8 cellular contexts compared by ENCODE assay signal in genomic region chr6:148464319-148465010, GRCh38.
DNase-seq lines count a peak whose midpoint lies in the region; ATAC-seq and TF ChIP-seq lines count a peak whose summit lies in the region.

No MANE protein-coding gene starts in this region.

- intact Hi-C loops in A673 (cut with micrococcal nuclease; ENCODE audit: unreplicated experiment): loop anchor here (1.0 to 5.0 kb wide), 5 partner anchors 64 to 1072 kb away; partner anchors contain the start of genes SAMD5 and SASH1

- no peaks in the 10 kb centered on the region for H3K4me1 ChIP-seq in A673 (ENCODE audit: insufficient read depth, low read length, poor library complexity, severe bottlenecking)
- H3K4me1 ChIP-seq in liver (ENCODE audit: control insufficient read depth in 4 of 4, insufficient read depth in 4 of 4, low read length in 3 of 4): peaks cover 0 to 11% (median 3%) of the 10 kb centered on the region in 4 donors

- in situ Hi-C loops in GM13977 (cut with MboI; ENCODE audit: low pct_unique_long_range_greater_than_20kb, low sequenced_read_pairs, unreplicated experiment): no loop called here

- WGBS in liver: 40% methylated on average over 5 of the region's 5 CpGs

- CTCF ChIA-PET in A673 (lab: Charles Lee): interaction anchor here (0.6 to 1.2 kb wide), 2 partner anchors 284 to 287 kb away, joined by 3 to 9 read pairs; no protein-coding TSS in a partner anchor

- no TSS peak for BruUV-seq in A673 (replicated peaks; lab: Mats Ljungman, UMichigan)

- H3K27me3 ChIP-seq in A673 (replicated peaks; ENCODE audit: insufficient read depth, low read depth, low read length, poor library complexity): no peaks in the 10 kb centered on the region
- no peaks in the 10 kb centered on the region for H3K27me3 ChIP-seq in WERI-Rb-1 (ENCODE audit: insufficient read depth, low read depth, severe bottlenecking)
- no peaks in the 10 kb centered on the region for H3K27me3 ChIP-seq in liver (ENCODE audit: control insufficient read depth in 4 of 4, insufficient read depth in 4 of 4, low read length in 3 of 4)

- no peak overlapping the region for H3K9ac ChIP-seq in liver (ENCODE audit: low read depth in 1 of 2, low read length in 2 of 2)

- H3K27ac ChIP-seq in A673 (ENCODE audit: low read depth, low read length, poor library complexity, severe bottlenecking): no peak overlapping the region
- H3K27ac ChIP-seq in WERI-Rb-1: peak overlapping the region; percentile 30
- peak overlapping the region; percentile 76 for H3K27ac ChIP-seq in cingulate gyrus (ENCODE audit: low read depth, low read length)
- H3K27ac ChIP-seq in liver (ENCODE audit: low read depth in 1 of 2, low read length in 2 of 2): peak overlapping the region in 1 of 2 donors; percentile 26

- DNase-seq in A673 (ENCODE audit: low spot score) (peak; percentile 80), GM13977 (ENCODE audit: low spot score) (peak; percentile 66), NCI-H2107 treated with DMSO at 0.1 percent for 48 hours (lab: John Stamatoyannopoulos, UW; ENCODE audit: unreplicated experiment) (peak; percentile 32), WERI-Rb-1 (peak; percentile 68)
- peak; percentile 20 for DNase-seq in stimulated activated CD8-positive, alpha-beta memory T cell treated with anti-CD3 and anti-CD28 coated beads, Interleukin-12 subunit alpha, Interleukin-12 subunit beta, amount 100 ng/mL, for 24 hours (ENCODE audit: extremely low read depth)

- H3K36me3 ChIP-seq in A673 (ENCODE audit: insufficient read depth, low read length, poor library complexity, severe bottlenecking) (no peaks in the 10 kb centered on the region), WERI-Rb-1 (no peaks in the 10 kb centered on the region), liver (ENCODE audit: control insufficient read depth in 4 of 4, insufficient read depth in 3 of 4, low read depth in 1 of 4, low read length in 3 of 4) (no peaks in the 10 kb centered on the region)

- H3K9me3 ChIP-seq in A673 (ENCODE audit: low read depth, low read length, poor library complexity, severe bottlenecking): no peaks in the 10 kb centered on the region
- no peaks in the 10 kb centered on the region for H3K9me3 ChIP-seq in WERI-Rb-1 (ENCODE audit: severe bottlenecking)
- no peaks in the 10 kb centered on the region for H3K9me3 ChIP-seq in liver (ENCODE audit: control insufficient read depth in 4 of 4, low read length in 3 of 4)

- peak; percentile 94 to 95 for TF ChIP-seq RAD21 in liver (IDR thresholded peaks at IDR 0.05)

- no peak overlapping the region for H3K4me3 ChIP-seq in A673 (ENCODE audit: low read depth, low read length, poor library complexity, severe bottlenecking)
- H3K4me3 ChIP-seq in WERI-Rb-1 (ENCODE audit: low read depth, low read length): no peak overlapping the region
- H3K4me3 ChIP-seq in liver (ENCODE audit: low read depth in 1 of 3, low read length in 3 of 3): no peak overlapping the region

- POLR2A ChIA-PET in A673 (lab: Charles Lee; ENCODE audit: low non-redundant PET): no interaction called here

- TF ChIP-seq CTCF in A673 (conservative IDR thresholded peaks at IDR 0.05; ENCODE audit: low read depth, low read length): peak; percentile 95
- TF ChIP-seq CTCF in GM13977 (IDR thresholded peaks at IDR 0.05; ENCODE audit: extremely low read depth, insufficient read depth, missing control alignments): peak; percentile 86
- TF ChIP-seq CTCF in WERI-Rb-1 (IDR thresholded peaks at IDR 0.05; ENCODE audit: low read depth, low read length): peak; percentile 71
- peak; percentile 95 for TF ChIP-seq CTCF in liver (IDR thresholded peaks at IDR 0.05; ENCODE audit: low read depth, low read length, missing input control)

- ATAC-seq in HG02981 (IDR thresholded peaks at IDR 0.05; ENCODE audit: unreplicated experiment): peak; percentile 74

TF ChIP-seq in liver, 16 proteins besides CTCF, POLR2A, EP300 and RAD21:
- peak in 1 of 2 donors; percentile 25 for TF ChIP-seq HNF4A (conservative IDR thresholded peaks at IDR 0.05)
- TF ChIP-seq EGR1 (IDR thresholded peaks at IDR 0.05; ENCODE audit: low read depth in 2 of 2): no peak

Comparison
In these comparisons a context has a peak if more than half of its experiments do, and no peak if none do; other contexts are left out.
1. DNase-seq: peak in every context shown above with its lines; median percentile 80 in A673; 68 in WERI-Rb-1; 66 in GM13977; 32 in NCI-H2107 treated with DMSO at 0.1 percent for 48 hours; 20 in stimulated activated CD8-positive, alpha-beta memory T cell treated with anti-CD3 and anti-CD28 coated beads, Interleukin-12 subunit alpha, Interleukin-12 subunit beta, amount 100 ng/mL, for 24 hours.